8 cellular contexts compared by ENCODE assay signal in genomic region chr5:90802695-90803317, GRCh38.
DNase-seq lines count a peak whose midpoint lies in the region; ATAC-seq, FAIRE-seq and TF ChIP-seq lines count a peak whose summit lies in the region.

No MANE protein-coding gene starts in this region.

- H3K9me3 Mint-ChIP-seq in Caco-2 (ENCODE audit: unreplicated experiment): peaks cover 21% of the 10 kb centered on the region

- ATAC-seq in GM18502 (IDR thresholded peaks at IDR 0.05; ENCODE audit: poor library complexity, unreplicated experiment) (peak; percentile 90), HG02885 (IDR thresholded peaks at IDR 0.05; ENCODE audit: poor library complexity, unreplicated experiment) (peak; percentile 93)

- H2AFZ ChIP-seq in mesenchymal stem cell (ENCODE audit: low read depth, low read length): no peak overlapping the region

- DNase-seq in Caco-2 (peak; percentile 53 to 54), NCI-H2227 (lab: John Stamatoyannopoulos, UW; ENCODE audit: unreplicated experiment) (peak; percentile 39), bronchial epithelial cell (ENCODE audit: low read depth) (peak; percentile 54), mesenchymal stem cell (peak; percentile 46), NCI-H187 (lab: John Stamatoyannopoulos, UW) (no peak), NCI-H128 (lab: John Stamatoyannopoulos, UW; ENCODE audit: unreplicated experiment) (no peak)

- TF ChIP-seq CTCF in Caco-2 (IDR thresholded peaks at IDR 0.05; ENCODE audit: insufficient read depth in 1 of 2, low read depth in 1 of 2, low read length in 1 of 2, severe bottlenecking in 1 of 2, unreplicated experiment in 1 of 2) (peak; percentile 75 to 86), bronchial epithelial cell (IDR thresholded peaks at IDR 0.05; ENCODE audit: insufficient read depth, low read length, severe bottlenecking) (peak; percentile 66)

- intact Hi-C loops in Caco-2 (cut with micrococcal nuclease; ENCODE audit: unreplicated experiment): loop anchor here (1.0 kb wide), 2 partner anchors 47 to 616 kb away; no protein-coding TSS in a partner anchor

- no peak overlapping the region for H2BK15ac ChIP-seq in mesenchymal stem cell (ENCODE audit: low read depth, poor library complexity, severe bottlenecking)

- no peak overlapping the region for H3K27ac Mint-ChIP-seq in Caco-2 (ENCODE audit: unreplicated experiment)

- 22% methylated on average over 3 of the region's 5 CpGs for WGBS in mesenchymal stem cell

- no peak overlapping the region for H4K8ac ChIP-seq in mesenchymal stem cell (ENCODE audit: low read length)

- CTCF ChIA-PET in Caco-2 (lab: Charles Lee): interaction anchor here (0.9 to 1.8 kb wide), 4 partner anchors 19 to 617 kb away, joined by 3 to 13 read pairs (median 5); no protein-coding TSS in a partner anchor

- H2BK5ac ChIP-seq in mesenchymal stem cell (ENCODE audit: low read depth, low read length, poor library complexity, severe bottlenecking): no peak overlapping the region

- no peak overlapping the region for H3K4me2 ChIP-seq in mesenchymal stem cell (ENCODE audit: low read length, poor library complexity, severe bottlenecking)

- no peak overlapping the region for H3K4me3 ChIP-seq in Caco-2 (ENCODE audit: low read depth, low read length)
- H3K4me3 ChIP-seq in bronchial epithelial cell (ENCODE audit: low read depth, low read length): no peak overlapping the region
- no peak overlapping the region for H3K4me3 ChIP-seq in mesenchymal stem cell (ENCODE audit: insufficient read depth in 1 of 2, low read depth in 1 of 2, low read length in 2 of 2)

- H2BK12ac ChIP-seq in mesenchymal stem cell (ENCODE audit: low read length in 2 of 2): no peak overlapping the region

- H3K9ac ChIP-seq in mesenchymal stem cell (ENCODE audit: low read length): no peak overlapping the region

- POLR2A ChIA-PET in Caco-2 (lab: Charles Lee): interaction anchor here (0.9 kb wide), 1 partner anchor 580 kb away, joined by 7 read pairs; the partner anchor contains the start of gene ARRDC3

- no peaks in the 10 kb centered on the region for H3K27me3 Mint-ChIP-seq in Caco-2 (ENCODE audit: insufficient read depth, unreplicated experiment)

- H3K4me3 Mint-ChIP-seq in Caco-2 (ENCODE audit: unreplicated experiment): no peak overlapping the region

- no peak for FAIRE-seq in bronchial epithelial cell (lab: Jason Lieb, UNC)

- no peaks in the 10 kb centered on the region for H3K36me3 ChIP-seq in Caco-2 (ENCODE audit: control insufficient read depth, insufficient read depth, low read length)
- no peaks in the 10 kb centered on the region for H3K36me3 ChIP-seq in bronchial epithelial cell (ENCODE audit: control insufficient read depth, insufficient read depth, low read length)
- H3K36me3 ChIP-seq in mesenchymal stem cell (ENCODE audit: control insufficient read depth in 1 of 2, insufficient read depth in 2 of 2, low read depth in 1 of 2, low read length in 2 of 2): no peaks in the 10 kb centered on the region

- no TSS peak for BruUV-seq in Caco-2 (replicated peaks; lab: Mats Ljungman, UMichigan)

- no peak overlapping the region for H3K18ac ChIP-seq in mesenchymal stem cell (ENCODE audit: low read depth in 1 of 2, low read length in 2 of 2)

- H3K36me3 Mint-ChIP-seq in Caco-2 (ENCODE audit: insufficient read depth, unreplicated experiment): no peaks in the 10 kb centered on the region

- no peaks in the 10 kb centered on the region for H3K79me1 ChIP-seq in mesenchymal stem cell (replicated peaks; ENCODE audit: low read length, poor library complexity, severe bottlenecking)

- H3K27me3 ChIP-seq in Caco-2 (replicated peaks; ENCODE audit: control insufficient read depth, insufficient read depth, low read length) (no peaks in the 10 kb centered on the region), bronchial epithelial cell (ENCODE audit: control insufficient read depth, insufficient read depth, low read length) (no peaks in the 10 kb centered on the region), mesenchymal stem cell (ENCODE audit: control insufficient read depth in 1 of 2, insufficient read depth in 1 of 2, low read length in 2 of 2) (no peaks in the 10 kb centered on the region)

- no peak overlapping the region for H4K91ac ChIP-seq in mesenchymal stem cell (ENCODE audit: low read length)

- H3K14ac ChIP-seq in mesenchymal stem cell (ENCODE audit: low read length in 2 of 2): no peak overlapping the region

- H3K4me1 ChIP-seq in Caco-2 (no peaks in the 10 kb centered on the region), mesenchymal stem cell (ENCODE audit: control insufficient read depth, insufficient read depth, low read depth, low read length) (no peaks in the 10 kb centered on the region)

- no peak overlapping the region for H3K23ac ChIP-seq in mesenchymal stem cell (ENCODE audit: low read length in 2 of 2)

- H3K9me3 ChIP-seq in Caco-2 (no peaks in the 10 kb centered on the region), mesenchymal stem cell (ENCODE audit: control insufficient read depth, low read length) (no peaks in the 10 kb centered on the region)

- no peak overlapping the region for H2AK5ac ChIP-seq in mesenchymal stem cell (ENCODE audit: low read length, severe bottlenecking)

- H2BK120ac ChIP-seq in mesenchymal stem cell (ENCODE audit: low read depth, low read length): no peak overlapping the region

- H3K27ac ChIP-seq in mesenchymal stem cell (ENCODE audit: low read length, poor library complexity, severe bottlenecking): no peak overlapping the region

- H3K4me1 Mint-ChIP-seq in Caco-2 (ENCODE audit: low read depth, unreplicated experiment): no peaks in the 10 kb centered on the region

- H3K4ac ChIP-seq in mesenchymal stem cell (ENCODE audit: low read depth in 1 of 2, low read length in 2 of 2): no peak overlapping the region

Comparison
In these comparisons a context has a peak if more than half of its experiments do, and no peak if none do; other contexts are left out.
1. DNase-seq: peak in Caco-2 (2 of 2), NCI-H2227 (single experiment), bronchial epithelial cell (single experiment) and mesenchymal stem cell (single experiment); none in NCI-H187 (0 of 2) and NCI-H128 (single experiment).